ENCODE assay signal across 21 cellular contexts in genomic region chr4:2451036-2451520, GRCh38. TPM values are rescaled to one million over a fixed set of nuclear protein-coding genes. Genes with fewer than 3 reads are reported as not detected.
DNase-seq lines count a peak whose midpoint lies in the region; ATAC-seq, FAIRE-seq and TF ChIP-seq lines count a peak whose summit lies in the region.
"Had no signal": no experiment of that assay in that cellular context is flagged by ENCODE, and none has a peak within 500 bp of the region (broad histone marks: within the 10 kb centered on the region; RNA-seq: fewer than 3 reads in every experiment).

No MANE protein-coding gene starts in this region.

- peak overlapping the region; percentile 42 for H2AK9ac ChIP-seq in IMR-90 (replicated peaks; ENCODE audit: low read depth, low read length, poor library complexity)

- no peak overlapping the region for H3K4me3 Mint-ChIP-seq in mesothelial cell of epicardium
- H3K4me3 Mint-ChIP-seq: CD8-positive, alpha-beta T cell had no signal

- no peak overlapping the region for H3K4ac ChIP-seq in IMR-90 (ENCODE audit: low read depth, low read length)

- no peak overlapping the region for H2AFZ ChIP-seq in IMR-90 (replicated peaks; ENCODE audit: low read length, poor library complexity)
- H2AFZ ChIP-seq: GM23248 had no signal

- no peak overlapping the region for H3K56ac ChIP-seq in IMR-90 (ENCODE audit: extremely low read depth, insufficient read depth, low read length)

- H2BK15ac ChIP-seq in IMR-90 (ENCODE audit: low read depth, low read length) = no peak overlapping the region

- no peaks in the 10 kb centered on the region for H3K4me1 Mint-ChIP-seq in mesothelial cell of epicardium
- H3K4me1 Mint-ChIP-seq: CD14-positive monocyte had no signal

- peaks cover 7% of the 10 kb centered on the region for H3K27me3 Mint-ChIP-seq in mesothelial cell of epicardium (ENCODE audit: low read depth)

- DNase-seq in GM12892 (ENCODE audit: insufficient read length) (peak; percentile 8), IMR-90 (no peak), kidney (peak; percentile 46), sigmoid colon (peak; percentile 56), brain microvascular endothelial cell (no peak), GM13976 (ENCODE audit: low spot score) (no peak), inferior parietal cortex (ENCODE audit: extremely low spot score) (no peak), mesothelial cell of epicardium (ENCODE audit: low spot score in 2 of 2, unreplicated experiment in 2 of 2) (no peak)
- DNase-seq: CD8-positive, alpha-beta T cell; COR-L47; DND-41; GDM1; GM23248 had no signal

- intact Hi-C loops in IMR-90 (cut with micrococcal nuclease) (no loop called here), kidney (cut with DNase I) (no loop called here), sigmoid colon (cut with DNase I) (no loop called here)

- H3K4me2 ChIP-seq in IMR-90 (ENCODE audit: low read depth, low read length) = no peak overlapping the region
- H3K4me2 ChIP-seq: A549 had no signal

- FAIRE-seq in GM12892 (lab: Jason Lieb, UNC) (no peak), kidney (lab: Jason Lieb, UNC) (no peak)
- FAIRE-seq: A549, GM18507, H54, HepG2, HTR-8/SVneo had no signal

- no peaks in the 10 kb centered on the region for H3K9me3 Mint-ChIP-seq in mesothelial cell of epicardium
- H3K9me3 Mint-ChIP-seq: CD14-positive monocyte; CD8-positive, alpha-beta T cell had no signal

- no peaks in the 10 kb centered on the region; the same call in 1 of the 2 replicates for H4K20me1 ChIP-seq in IMR-90 (ENCODE audit: insufficient read depth, low read length)

- WGBS in IMR-90 (ENCODE audit: extremely low coverage in 2 of 2, insufficient read length in 1 of 2), 2 experiments = no CpG with 5 or more reads among the region's 10 CpGs
- 83 to 87% methylated on average over 10 of the region's 10 CpGs for WGBS in sigmoid colon, 2 donors

- no peak for ATAC-seq in IMR-90 (ENCODE audit: low read depth)
- ATAC-seq: CD8-positive, alpha-beta T cell had no signal

- no peak for TF ChIP-seq EP300 in sigmoid colon (IDR thresholded peaks at IDR 0.05)

- no peak overlapping the region for H2BK120ac ChIP-seq in IMR-90 (ENCODE audit: low read depth, low read length)

- no peak overlapping the region for H3K14ac ChIP-seq in IMR-90 (replicated peaks; ENCODE audit: low read depth, low read length)

- no peak overlapping the region for H3K23ac ChIP-seq in IMR-90 (ENCODE audit: low read depth, low read length)

- TF ChIP-seq POLR2A in GM12892 (IDR thresholded peaks at IDR 0.05; ENCODE audit: low read depth, low read length) (no peak), IMR-90 (IDR thresholded peaks at IDR 0.05; ENCODE audit: low read depth, low read length) (no peak), sigmoid colon (IDR thresholded peaks at IDR 0.05) (no peak)

- no peak overlapping the region for H3K4me3 ChIP-seq in IMR-90 (ENCODE audit: insufficient read depth, low read depth, low read length)
- no peak overlapping the region for H3K4me3 ChIP-seq in kidney (ENCODE audit: low read length in 2 of 2)
- no peak overlapping the region for H3K4me3 ChIP-seq in sigmoid colon
- H3K4me3 ChIP-seq in brain microvascular endothelial cell (ENCODE audit: low read depth, low read length) = no peak overlapping the region
- H3K4me3 ChIP-seq: A549, GM23248 had no signal

- no peak for TF ChIP-seq RAD21 in IMR-90 (IDR thresholded peaks at IDR 0.05; ENCODE audit: low read length)

- H4K91ac ChIP-seq in IMR-90 (ENCODE audit: insufficient read depth, low read depth, low read length) = no peak overlapping the region

- no peaks in the 10 kb centered on the region for H3K9me1 ChIP-seq in IMR-90 (ENCODE audit: insufficient read depth, low read length)

- no peak overlapping the region for H4K8ac ChIP-seq in IMR-90 (ENCODE audit: low read depth in 2 of 2, low read length in 2 of 2)

- H3K18ac ChIP-seq in IMR-90 (ENCODE audit: low read depth, low read length) = no peak overlapping the region

- TF ChIP-seq CTCF in IMR-90 (conservative IDR thresholded peaks at IDR 0.05; ENCODE audit: low read depth, low read length) (no peak), kidney (IDR thresholded peaks at IDR 0.05; ENCODE audit: borderline replicate concordance, extremely low read depth, insufficient read depth) (no peak), sigmoid colon (IDR thresholded peaks at IDR 0.05) (no peak), brain microvascular endothelial cell (IDR thresholded peaks at IDR 0.05; ENCODE audit: low read depth, low read length, missing control alignments) (no peak), GM13976 (IDR thresholded peaks at IDR 0.05; ENCODE audit: borderline replicate concordance, control extremely low read depth, extremely low read depth, insufficient read depth, missing control alignments) (no peak), mesothelial cell of epicardium (IDR thresholded peaks at IDR 0.05; ENCODE audit: unreplicated experiment) (no peak)

- H3K9me3 ChIP-seq in IMR-90 (ENCODE audit: control insufficient read depth, insufficient read depth, low read length) (no peaks in the 10 kb centered on the region), kidney (ENCODE audit: control insufficient read depth in 1 of 2, low read length in 2 of 2) (no peaks in the 10 kb centered on the region), sigmoid colon (no peaks in the 10 kb centered on the region)
- H3K9me3 ChIP-seq: A549 had no signal

- H2BK20ac ChIP-seq in IMR-90 (ENCODE audit: low read depth, low read length) = no peak overlapping the region

- CTCF ChIA-PET in IMR-90 (lab: Yijun Ruan, JAX) = no interaction called here

- H3K4me1 ChIP-seq in IMR-90 (ENCODE audit: control insufficient read depth, insufficient read depth, low read length) (no peaks in the 10 kb centered on the region), kidney (ENCODE audit: control insufficient read depth in 1 of 2, insufficient read depth in 1 of 2, low read depth in 1 of 2, low read length in 2 of 2) (no peaks in the 10 kb centered on the region), sigmoid colon (no peaks in the 10 kb centered on the region)
- H3K4me1 ChIP-seq: A549 had no signal

- no peak overlapping the region for H4K5ac ChIP-seq in IMR-90 (ENCODE audit: low read depth, low read length)

- H2AK5ac ChIP-seq in IMR-90 (ENCODE audit: low read depth, low read length) = no peak overlapping the region

- H3K79me1 ChIP-seq in IMR-90 (ENCODE audit: low read depth in 1 of 2, low read length in 2 of 2) = no peaks in the 10 kb centered on the region

- POLR2A ChIA-PET in IMR-90 (lab: Charles Lee; ENCODE audit: unreplicated experiment) = no interaction called here

- dilution Hi-C loops in IMR-90 (cut with HindIII; ENCODE audit: low sequenced_read_pairs, unreplicated experiment) = no loop called here

- no peak overlapping the region for H3K27ac Mint-ChIP-seq in mesothelial cell of epicardium
- H3K27ac Mint-ChIP-seq: CD14-positive monocyte; CD8-positive, alpha-beta T cell had no signal

- no peaks in the 10 kb centered on the region for H3K36me3 ChIP-seq in IMR-90 (ENCODE audit: control insufficient read depth, insufficient read depth, low read length)
- no peaks in the 10 kb centered on the region for H3K36me3 ChIP-seq in kidney (ENCODE audit: control insufficient read depth in 1 of 2, insufficient read depth in 2 of 2, low read length in 2 of 2)
- no peaks in the 10 kb centered on the region for H3K36me3 ChIP-seq in sigmoid colon
- no peaks in the 10 kb centered on the region for H3K36me3 ChIP-seq in brain microvascular endothelial cell (replicated peaks)

- no peak overlapping the region for H2BK5ac ChIP-seq in IMR-90 (ENCODE audit: low read depth, low read length, poor library complexity, severe bottlenecking)

- H3K9ac ChIP-seq in IMR-90 (ENCODE audit: low read depth, low read length) = no peak overlapping the region
- H3K9ac ChIP-seq in kidney (ENCODE audit: low read length in 2 of 2) = no peak overlapping the region
- H3K9ac ChIP-seq: GM23248 had no signal

- in situ Hi-C loops in IMR-90 (cut with MboI; ENCODE audit: low sequenced_read_pairs) (no loop called here), brain microvascular endothelial cell (cut with HindIII; ENCODE audit: low pct_ligation_motif_present, low sequenced_read_pairs) (no loop called here), GM13976 (cut with MboI; ENCODE audit: low sequenced_read_pairs, unreplicated experiment) (no loop called here)

- H3K27ac ChIP-seq in IMR-90 (ENCODE audit: insufficient read depth, low read length) = no peak overlapping the region
- H3K27ac ChIP-seq in kidney (ENCODE audit: low read depth in 2 of 2, low read length in 2 of 2) = no peak overlapping the region
- H3K27ac ChIP-seq in sigmoid colon = no peak overlapping the region
- H3K27ac ChIP-seq in brain microvascular endothelial cell = no peak overlapping the region
- H3K27ac ChIP-seq: A549, GM23248 had no signal

- H3K36me3 Mint-ChIP-seq in mesothelial cell of epicardium = no peaks in the 10 kb centered on the region
- H3K36me3 Mint-ChIP-seq: CD14-positive monocyte; CD8-positive, alpha-beta T cell had no signal

- peaks cover 23% of the 10 kb centered on the region for H3K27me3 ChIP-seq in IMR-90 (ENCODE audit: control insufficient read depth, insufficient read depth, low read length)
- H3K27me3 ChIP-seq in sigmoid colon = no peaks in the 10 kb centered on the region
- no peaks in the 10 kb centered on the region for H3K27me3 ChIP-seq in brain microvascular endothelial cell (replicated peaks)

- BruUV-seq in IMR-90 (replicated peaks; lab: Mats Ljungman, UMichigan) = no TSS peak

RNA-seq across cellular contexts. Expression of gene RNF4, which starts 17.8 kb away (rescaled TPM):
- 64.4 TPM for polyA plus RNA-seq in GM12892 (2012; ENCODE audit: missing spikeins)
- total RNA-seq in IMR-90 (2012; rRNA removed) (63.8 and 64.4 TPM in 2 replicates), kidney (61.5 TPM), sigmoid colon (10 to 100 TPM; 28.5 to 51.0 (median 40.4) TPM), mesothelial cell of epicardium (59.8 to 63.8 TPM (median 61.0 TPM) in 3 replicates)
- polyA plus RNA-seq in IMR-90 (2012; rRNA removed) (70.1 and 73.8 TPM in 2 replicates), kidney (ENCODE audit: insufficient read depth, low read depth, low replicate concordance) (24.2 TPM), sigmoid colon (10 to 100 TPM; 19.8 to 39.4 (median 31.2) TPM)
- polyA plus RNA-seq in IMR-90 (2012; cell fraction: cytosol; rRNA removed) = 35.3 and 42.3 TPM in 2 replicates
- polyA plus RNA-seq in IMR-90 (2012; cell fraction: nucleus; rRNA removed; ENCODE audit: low replicate concordance) = 35.1 and 60.0 TPM in 2 replicates

RNA-seq across cellular contexts. Expression of gene CFAP99, which starts 32.3 kb away (rescaled TPM):
- polyA plus RNA-seq in GM12892 (2012; ENCODE audit: missing spikeins) = not detected
- total RNA-seq in IMR-90 (2012; rRNA removed) (not detected in 2 replicates), kidney (1.7 TPM), sigmoid colon (not detected), mesothelial cell of epicardium (0.11 TPM in 1 of 3 replicates, not detected in the others)
- polyA plus RNA-seq in IMR-90 (2012; rRNA removed) (not detected in 2 replicates), kidney (ENCODE audit: insufficient read depth, low read depth, low replicate concordance) (1.5 TPM), sigmoid colon (under 1 TPM in 1 of 3 donors, not detected in 2; 0.58 TPM)
- not detected in 2 replicates for polyA plus RNA-seq in IMR-90 (2012; cell fraction: cytosol; rRNA removed)
- not detected in 2 replicates for polyA plus RNA-seq in IMR-90 (2012; cell fraction: nucleus; rRNA removed; ENCODE audit: low replicate concordance)
- total RNA-seq: GM23248, HepG2 had no signal
- polyA plus RNA-seq: AG04450, BJ, GM23248, HepG2 had no signal

RNA-seq across cellular contexts. Expression of gene ZFYVE28, which starts 32.6 kb away (rescaled TPM):
- polyA plus RNA-seq in GM12892 (2012; ENCODE audit: missing spikeins) = 1.7 TPM
- 0.36 and 0.56 TPM in 2 replicates for total RNA-seq in IMR-90 (2012; rRNA removed)
- polyA plus RNA-seq in IMR-90 (2012; rRNA removed) = 1.2 and 1.4 TPM in 2 replicates
- polyA plus RNA-seq in IMR-90 (2012; cell fraction: cytosol; rRNA removed) = 0.14 and 0.92 TPM in 2 replicates
- 2.8 and 3.8 TPM in 2 replicates for polyA plus RNA-seq in IMR-90 (2012; cell fraction: nucleus; rRNA removed; ENCODE audit: low replicate concordance)
- 18.9 TPM for total RNA-seq in kidney
- 8.0 TPM for polyA plus RNA-seq in kidney (ENCODE audit: insufficient read depth, low read depth, low replicate concordance)
- 10 to 100 TPM in 1 of 4 donors, 1 to 10 TPM in 3; 3.1 to 13.0 (median 3.9) TPM for total RNA-seq in sigmoid colon
- polyA plus RNA-seq in sigmoid colon = 10 to 100 TPM; 15.0 to 24.1 (median 20.4) TPM
- 0.38 to 0.51 TPM (median 0.45 TPM) in 3 replicates for total RNA-seq in mesothelial cell of epicardium

Comparison
In these comparisons a context has a peak if more than half of its experiments do, and no peak if none do; other contexts are left out.
1. DNase-seq: peak in GM12892 (single experiment), kidney (single experiment) and sigmoid colon (single experiment); none in IMR-90 (single experiment), brain microvascular endothelial cell (single experiment), GM13976 (single experiment), inferior parietal cortex (single experiment) and mesothelial cell of epicardium (0 of 2).